8 cellular contexts compared by ENCODE assay signal in genomic region chr18:79965119-79965902, GRCh38. TPM values are rescaled to one million over a fixed set of nuclear protein-coding genes. Genes with fewer than 3 reads are reported as not detected.
DNase-seq lines count a peak whose midpoint lies in the region; ATAC-seq lines count a peak whose summit lies in the region.

No MANE protein-coding gene starts in this region.

- ATAC-seq in GM18520 (IDR thresholded peaks at IDR 0.05; ENCODE audit: unreplicated experiment) (no peak), HG03045 (IDR thresholded peaks at IDR 0.05; ENCODE audit: unreplicated experiment) (no peak)

- peak overlapping the region; percentile 38 for H3K4me3 ChIP-seq in mucosa of stomach (ENCODE audit: low read length)

- no peaks in the 10 kb centered on the region for H3K9me3 ChIP-seq in mucosa of stomach (ENCODE audit: control insufficient read depth, low read length)

- peaks cover 12% of the 10 kb centered on the region for H3K4me1 ChIP-seq in mucosa of stomach (ENCODE audit: control insufficient read depth, insufficient read depth, low read length)

- no peaks in the 10 kb centered on the region for H3K27me3 ChIP-seq in mucosa of stomach (ENCODE audit: control insufficient read depth, insufficient read depth, low read length)

- DNase-seq in COLO668 (lab: John Stamatoyannopoulos, UW; ENCODE audit: unreplicated experiment) (peak; percentile 84), HCEC 1CT (peak; percentile 74), SW480 (ENCODE audit: low spot score) (peak; percentile 61), epithelial cell of prostate (ENCODE audit: low read depth, low spot score) (no peak), mesenteric fat pad (ENCODE audit: low spot score) (no peak)

- H3K36me3 ChIP-seq in mucosa of stomach (ENCODE audit: control insufficient read depth, insufficient read depth, low read length), result no peaks in the 10 kb centered on the region

- H3K9ac ChIP-seq in mucosa of stomach (ENCODE audit: low read length), result peak overlapping the region; percentile 94

- peak overlapping the region; percentile 91 for H3K27ac ChIP-seq in epithelial cell of prostate

RNA-seq across cellular contexts. Expression of gene HSBP1L1, which starts 0.9 kb away (rescaled TPM):
- total RNA-seq in mesenteric fat pad, result 18.8 TPM

RNA-seq across cellular contexts. Expression of gene SLC66A2, which starts 13.9 kb away (rescaled TPM):
- 85.9 TPM for total RNA-seq in mesenteric fat pad

RNA-seq across cellular contexts. Expression of gene TXNL4A, which starts 23.1 kb away (rescaled TPM):
- 107 TPM for total RNA-seq in mesenteric fat pad

Comparison
In these comparisons a context has a peak if more than half of its experiments do, and no peak if none do; other contexts are left out.
1. DNase-seq: peak in COLO668 (single experiment), HCEC 1CT (single experiment) and SW480 (single experiment); none in epithelial cell of prostate (single experiment) and mesenteric fat pad (single experiment).